21 cellular contexts compared by ENCODE assay signal in genomic region chr6:97026298-97026697, GRCh38.
A peak's percentile ranks its signal among the peaks of the same experiment; 100 is the strongest.
DNase-seq lines count a peak whose midpoint lies in the region; ATAC-seq and TF ChIP-seq lines count a peak whose summit lies in the region.
"Had no signal": no experiment of that assay in that cellular context is flagged by ENCODE, and none has a peak within 500 bp of the region (broad histone marks: within the 10 kb centered on the region; RNA-seq: fewer than 3 reads in every experiment).

No MANE protein-coding gene starts in this region.

- no peaks in the 10 kb centered on the region for H3K27me3 ChIP-seq in GM23338 (ENCODE audit: insufficient read depth)
- H3K27me3 ChIP-seq: body of pancreas, upper lobe of right lung had no signal

- TF ChIP-seq CTCF in GM23338 (conservative IDR thresholded peaks at IDR 0.05; ENCODE audit: low read depth in 2 of 2) (no peak), lower leg skin (IDR thresholded peaks at IDR 0.05) (no peak)

- DNase-seq in DMS153 (lab: John Stamatoyannopoulos, UW) (peak; percentile 35), DMS153 treated with DMSO at 0.1 percent for 48 hours (lab: John Stamatoyannopoulos, UW; ENCODE audit: unreplicated experiment) (no peak), GM23338 (ENCODE audit: low spot score) (no peak), NCI-H2171 (lab: John Stamatoyannopoulos, UW) (peak; percentile 40), lower leg skin (ENCODE audit: low spot score in 2 of 2) (no peak), cerebellum (ENCODE audit: low spot score) (no peak)
- DNase-seq in stimulated activated naive CD8-positive, alpha-beta T cell treated with anti-CD3 and anti-CD28 coated beads, Interleukin-15, amount 100 ng/mL, for 72 hours = no peak
- DNase-seq: activated CD4-positive, alpha-beta T cell treated with anti-CD3 and anti-CD28 coated beads for 48 hours; activated T-cell treated with anti-CD3 and anti-CD28 coated beads, Interleukin-2, amount 50 U/mL, for 4 hours; body of pancreas; CD4-positive, CD25-positive, alpha-beta regulatory T cell; effector CD4-positive, alpha-beta T cell; erythroblast; GF-D8; Karpas-422; naive B cell; nucleus accumbens; T-helper 2 cell; upper lobe of right lung had no signal

- no peaks in the 10 kb centered on the region for H3K79me2 ChIP-seq in GM23338 (replicated peaks; ENCODE audit: insufficient read depth)

- no peaks in the 10 kb centered on the region for H4K20me1 ChIP-seq in GM23338 (replicated peaks; ENCODE audit: insufficient read depth)

- H3K27ac ChIP-seq in GM23338 (ENCODE audit: low read depth) = no peak overlapping the region
- peak overlapping the region; percentile 73 for H3K27ac ChIP-seq in angular gyrus (ENCODE audit: low read depth, low read length)
- H3K27ac ChIP-seq: 22Rv1, body of pancreas, upper lobe of right lung had no signal

- peak overlapping the region; percentile 9; the same call in 1 of the 2 replicates for H3K27ac Mint-ChIP-seq in GM23338
- H3K27ac Mint-ChIP-seq in stimulated activated naive CD8-positive, alpha-beta T cell treated with anti-CD3 and anti-CD28 coated beads, Interleukin-15, amount 100 ng/mL, for 72 hours = no peak overlapping the region
- H3K27ac Mint-ChIP-seq: CD4-positive, CD25-positive, alpha-beta regulatory T cell; naive B cell had no signal

- no peak overlapping the region for H3K4me2 ChIP-seq in GM23338

- TF ChIP-seq POLR2A in lower leg skin (IDR thresholded peaks at IDR 0.05) = no peak

- peaks cover 16% of the 10 kb centered on the region; the same call in 1 of the 2 replicates for H3K4me1 ChIP-seq in GM23338 (ENCODE audit: insufficient read depth)
- H3K4me1 ChIP-seq: body of pancreas, upper lobe of right lung had no signal

- H3K4me3 Mint-ChIP-seq in GM23338 = no peak overlapping the region
- H3K4me3 Mint-ChIP-seq in stimulated activated naive CD8-positive, alpha-beta T cell treated with anti-CD3 and anti-CD28 coated beads, Interleukin-15, amount 100 ng/mL, for 72 hours = no peak overlapping the region
- H3K4me3 Mint-ChIP-seq: activated T-cell treated with anti-CD3 and anti-CD28 coated beads, Interleukin-2, amount 50 U/mL, for 4 hours; CD4-positive, CD25-positive, alpha-beta regulatory T cell; naive B cell had no signal

- peaks cover 15% of the 10 kb centered on the region; the same call in 2 of the 3 replicates for H3K4me1 Mint-ChIP-seq in GM23338
- no peaks in the 10 kb centered on the region for H3K4me1 Mint-ChIP-seq in stimulated activated naive CD8-positive, alpha-beta T cell treated with anti-CD3 and anti-CD28 coated beads, Interleukin-15, amount 100 ng/mL, for 72 hours
- H3K4me1 Mint-ChIP-seq: CD4-positive, CD25-positive, alpha-beta regulatory T cell; naive B cell had no signal

- 67 to 76% methylated on average over 3 of the region's 3 CpGs for WGBS in lower leg skin, 2 donors

- intact Hi-C loops in lower leg skin (cut with DNase I; ENCODE audit: low total_unique reads) = no loop called here

- H3K36me3 ChIP-seq in GM23338 (ENCODE audit: insufficient read depth) = no peaks in the 10 kb centered on the region
- H3K36me3 ChIP-seq: upper lobe of right lung had no signal

- no peaks in the 10 kb centered on the region for H3F3A ChIP-seq in GM23338 (replicated peaks; ENCODE audit: low read depth)

- no peak overlapping the region for H2AFZ ChIP-seq in GM23338

- ATAC-seq in GM23338 = no peak
- no peak for ATAC-seq in stimulated activated naive CD8-positive, alpha-beta T cell treated with anti-CD3 and anti-CD28 coated beads, Interleukin-15, amount 100 ng/mL, for 72 hours
- ATAC-seq: activated T-cell treated with anti-CD3 and anti-CD28 coated beads, Interleukin-2, amount 50 U/mL, for 4 hours; body of pancreas; upper lobe of right lung had no signal

- H3K27me3 Mint-ChIP-seq in GM23338 (ENCODE audit: insufficient read depth, low read depth, poor library complexity) = no peaks in the 10 kb centered on the region
- no peaks in the 10 kb centered on the region for H3K27me3 Mint-ChIP-seq in stimulated activated naive CD8-positive, alpha-beta T cell treated with anti-CD3 and anti-CD28 coated beads, Interleukin-15, amount 100 ng/mL, for 72 hours
- H3K27me3 Mint-ChIP-seq: CD4-positive, CD25-positive, alpha-beta regulatory T cell had no signal

- H3K36me3 Mint-ChIP-seq in GM23338 (ENCODE audit: low read depth) = no peaks in the 10 kb centered on the region
- H3K36me3 Mint-ChIP-seq: naive B cell had no signal

- no peaks in the 10 kb centered on the region for H3K9me2 ChIP-seq in GM23338 (ENCODE audit: insufficient read depth)

- H3K9me3 Mint-ChIP-seq in GM23338 = no peaks in the 10 kb centered on the region
- no peaks in the 10 kb centered on the region for H3K9me3 Mint-ChIP-seq in stimulated activated naive CD8-positive, alpha-beta T cell treated with anti-CD3 and anti-CD28 coated beads, Interleukin-15, amount 100 ng/mL, for 72 hours
- H3K9me3 Mint-ChIP-seq: activated T-cell treated with anti-CD3 and anti-CD28 coated beads, Interleukin-2, amount 50 U/mL, for 4 hours; naive B cell had no signal

- H3K4me3 ChIP-seq in GM23338 (no peak overlapping the region), lower leg skin (ENCODE audit: low read depth, poor library complexity, severe bottlenecking) (no peak overlapping the region)
- H3K4me3 ChIP-seq: body of pancreas, upper lobe of right lung had no signal

TF ChIP-seq in GM23338, 12 proteins besides CTCF, POLR2A, EP300 and RAD21 (continues in another document):
- no peak for TF ChIP-seq JUNB (IDR thresholded peaks at IDR 0.05; ENCODE audit: unreplicated experiment)
- TF ChIP-seq ZNF114 (CRISPR knock-in tag; IDR thresholded peaks at IDR 0.05) = no peak
- no peak for TF ChIP-seq CREB1 (CRISPR knock-in tag; IDR thresholded peaks at IDR 0.05; ENCODE audit: low read depth)
- no peak for TF ChIP-seq ZNF462 (CRISPR knock-in tag; IDR thresholded peaks at IDR 0.05)
- no peak for TF ChIP-seq ETS1 (IDR thresholded peaks at IDR 0.05)
- no peak for TF ChIP-seq EZH2phosphoT487 (IDR thresholded peaks at IDR 0.05; ENCODE audit: unreplicated experiment)

Comparison
In these comparisons a context has a peak if more than half of its experiments do, and no peak if none do; other contexts are left out.
1. DNase-seq: peak in DMS153 (single experiment) and NCI-H2171 (single experiment); none in DMS153 treated with DMSO at 0.1 percent for 48 hours (single experiment), GM23338 (single experiment), lower leg skin (0 of 2), cerebellum (single experiment) and stimulated activated naive CD8-positive, alpha-beta T cell treated with anti-CD3 and anti-CD28 coated beads, Interleukin-15, amount 100 ng/mL, for 72 hours (0 of 2).